1 cellular context compared by ENCODE assay signal in the genomic region with DNA sequence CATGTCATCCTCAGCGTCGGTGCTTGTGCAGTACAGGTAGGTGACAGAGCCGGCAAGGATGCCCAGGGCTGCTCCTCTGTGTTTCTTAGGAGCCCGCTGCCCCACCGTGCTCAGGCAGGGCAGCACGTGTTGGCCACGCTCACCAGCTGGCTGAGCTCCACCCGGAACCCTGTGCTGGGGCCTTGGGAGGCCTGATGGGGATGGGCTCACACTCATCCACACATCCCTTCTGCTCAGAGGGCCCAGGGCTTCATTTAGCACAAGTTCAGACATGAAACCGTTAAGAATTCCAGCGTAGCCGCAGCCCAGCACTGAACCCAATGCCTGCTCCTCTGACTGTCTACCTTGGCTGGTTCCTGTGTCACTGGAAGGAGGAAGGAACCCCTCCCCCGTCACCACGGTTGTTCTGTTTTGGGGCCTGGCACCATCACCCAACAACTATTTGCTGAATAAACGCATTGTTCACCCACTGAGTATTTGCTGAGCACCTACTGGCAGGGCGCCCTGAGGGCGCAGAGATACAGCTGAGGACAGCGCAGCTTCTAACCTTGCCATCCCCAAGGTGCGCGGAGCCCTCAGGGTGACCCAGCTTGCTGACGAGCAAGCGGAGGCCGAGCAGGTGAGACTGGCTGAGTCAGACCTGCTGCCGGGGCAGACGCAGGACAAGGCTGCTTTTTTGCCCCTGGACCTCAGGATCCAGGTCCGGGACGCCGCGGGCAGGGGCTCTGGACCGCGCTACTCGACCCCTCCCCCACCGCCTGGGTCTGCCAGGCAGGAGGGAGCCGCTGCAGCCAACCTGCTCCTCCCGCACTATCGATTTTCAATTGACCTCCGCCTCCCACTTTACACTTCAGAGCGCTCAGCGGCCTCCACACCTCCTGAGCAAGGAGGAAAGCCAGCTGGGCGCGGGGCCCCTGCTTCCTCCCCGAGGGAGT.
TF ChIP-seq lines count a peak whose summit lies in the region.

No MANE protein-coding gene starts in this region.

TF ChIP-seq in GM23338, 12 proteins besides CTCF, POLR2A, EP300 and RAD21 (continued from another document):
- TF ChIP-seq, protein P1, sequence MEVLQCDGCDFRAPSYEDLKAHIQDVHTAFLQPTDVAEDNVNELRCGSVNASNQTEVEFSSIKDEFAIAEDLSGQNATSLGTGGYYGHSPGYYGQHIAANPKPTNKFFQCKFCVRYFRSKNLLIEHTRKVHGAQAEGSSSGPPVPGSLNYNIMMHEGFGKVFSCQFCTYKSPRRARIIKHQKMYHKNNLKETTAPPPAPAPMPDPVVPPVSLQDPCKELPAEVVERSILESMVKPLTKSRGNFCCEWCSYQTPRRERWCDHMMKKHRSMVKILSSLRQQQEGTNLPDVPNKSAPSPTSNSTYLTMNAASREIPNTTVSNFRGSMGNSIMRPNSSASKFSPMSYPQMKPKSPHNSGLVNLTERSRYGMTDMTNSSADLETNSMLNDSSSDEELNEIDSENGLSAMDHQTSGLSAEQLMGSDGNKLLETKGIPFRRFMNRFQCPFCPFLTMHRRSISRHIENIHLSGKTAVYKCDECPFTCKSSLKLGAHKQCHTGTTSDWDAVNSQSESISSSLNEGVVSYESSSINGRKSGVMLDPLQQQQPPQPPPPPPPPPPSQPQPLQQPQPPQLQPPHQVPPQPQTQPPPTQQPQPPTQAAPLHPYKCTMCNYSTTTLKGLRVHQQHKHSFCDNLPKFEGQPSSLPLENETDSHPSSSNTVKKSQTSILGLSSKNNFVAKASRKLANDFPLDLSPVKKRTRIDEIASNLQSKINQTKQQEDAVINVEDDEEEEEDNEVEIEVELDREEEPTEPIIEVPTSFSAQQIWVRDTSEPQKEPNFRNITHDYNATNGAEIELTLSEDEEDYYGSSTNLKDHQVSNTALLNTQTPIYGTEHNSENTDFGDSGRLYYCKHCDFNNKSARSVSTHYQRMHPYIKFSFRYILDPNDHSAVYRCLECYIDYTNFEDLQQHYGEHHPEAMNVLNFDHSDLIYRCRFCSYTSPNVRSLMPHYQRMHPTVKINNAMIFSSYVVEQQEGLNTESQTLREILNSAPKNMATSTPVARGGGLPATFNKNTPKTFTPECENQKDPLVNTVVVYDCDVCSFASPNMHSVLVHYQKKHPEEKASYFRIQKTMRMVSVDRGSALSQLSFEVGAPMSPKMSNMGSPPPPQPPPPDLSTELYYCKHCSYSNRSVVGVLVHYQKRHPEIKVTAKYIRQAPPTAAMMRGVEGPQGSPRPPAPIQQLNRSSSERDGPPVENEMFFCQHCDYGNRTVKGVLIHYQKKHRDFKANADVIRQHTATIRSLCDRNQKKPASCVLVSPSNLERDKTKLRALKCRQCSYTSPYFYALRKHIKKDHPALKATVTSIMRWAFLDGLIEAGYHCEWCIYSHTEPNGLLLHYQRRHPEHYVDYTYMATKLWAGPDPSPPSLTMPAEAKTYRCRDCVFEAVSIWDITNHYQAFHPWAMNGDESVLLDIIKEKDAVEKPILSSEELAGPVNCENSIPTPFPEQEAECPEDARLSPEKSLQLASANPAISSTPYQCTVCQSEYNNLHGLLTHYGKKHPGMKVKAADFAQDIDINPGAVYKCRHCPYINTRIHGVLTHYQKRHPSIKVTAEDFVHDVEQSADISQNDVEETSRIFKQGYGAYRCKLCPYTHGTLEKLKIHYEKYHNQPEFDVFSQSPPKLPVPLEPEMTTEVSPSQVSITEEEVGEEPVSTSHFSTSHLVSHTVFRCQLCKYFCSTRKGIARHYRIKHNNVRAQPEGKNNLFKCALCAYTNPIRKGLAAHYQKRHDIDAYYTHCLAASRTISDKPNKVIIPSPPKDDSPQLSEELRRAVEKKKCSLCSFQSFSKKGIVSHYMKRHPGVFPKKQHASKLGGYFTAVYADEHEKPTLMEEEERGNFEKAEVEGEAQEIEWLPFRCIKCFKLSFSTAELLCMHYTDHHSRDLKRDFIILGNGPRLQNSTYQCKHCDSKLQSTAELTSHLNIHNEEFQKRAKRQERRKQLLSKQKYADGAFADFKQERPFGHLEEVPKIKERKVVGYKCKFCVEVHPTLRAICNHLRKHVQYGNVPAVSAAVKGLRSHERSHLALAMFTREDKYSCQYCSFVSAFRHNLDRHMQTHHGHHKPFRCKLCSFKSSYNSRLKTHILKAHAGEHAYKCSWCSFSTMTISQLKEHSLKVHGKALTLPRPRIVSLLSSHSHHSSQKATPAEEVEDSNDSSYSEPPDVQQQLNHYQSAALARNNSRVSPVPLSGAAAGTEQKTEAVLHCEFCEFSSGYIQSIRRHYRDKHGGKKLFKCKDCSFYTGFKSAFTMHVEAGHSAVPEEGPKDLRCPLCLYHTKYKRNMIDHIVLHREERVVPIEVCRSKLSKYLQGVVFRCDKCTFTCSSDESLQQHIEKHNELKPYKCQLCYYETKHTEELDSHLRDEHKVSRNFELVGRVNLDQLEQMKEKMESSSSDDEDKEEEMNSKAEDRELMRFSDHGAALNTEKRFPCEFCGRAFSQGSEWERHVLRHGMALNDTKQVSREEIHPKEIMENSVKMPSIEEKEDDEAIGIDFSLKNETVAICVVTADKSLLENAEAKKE (CRISPR knock-in tag; IDR thresholded peaks at IDR 0.05) = no peak
- no peak for TF ChIP-seq CREB1 (CRISPR knock-in tag; IDR thresholded peaks at IDR 0.05; ENCODE audit: low read depth)
- TF ChIP-seq ZNF114 (CRISPR knock-in tag; IDR thresholded peaks at IDR 0.05) = no peak
- no peak for TF ChIP-seq POLR2AphosphoS5 (IDR thresholded peaks at IDR 0.05; ENCODE audit: low read depth)
